11 cellular contexts compared by ENCODE assay signal in genomic region chr1:210262167-210262896, GRCh38. TPM values are rescaled to one million over a fixed set of nuclear protein-coding genes. Genes with fewer than 3 reads are reported as not detected.
A peak's percentile ranks its signal among the peaks of the same experiment; 100 is the strongest.
DNase-seq lines count a peak whose midpoint lies in the region; ATAC-seq and TF ChIP-seq lines count a peak whose summit lies in the region.
"Had no signal": no experiment of that assay in that cellular context is flagged by ENCODE, and none has a peak within 500 bp of the region (broad histone marks: within the 10 kb centered on the region; RNA-seq: fewer than 3 reads in every experiment).

No MANE protein-coding gene starts in this region.

- no peak overlapping the region for H3K4me3 ChIP-seq in BJ (ENCODE audit: low read depth, low read length)
- no peak overlapping the region for H3K4me3 ChIP-seq in gastroesophageal sphincter
- H3K4me3 ChIP-seq in rectal smooth muscle tissue (ENCODE audit: low read length): no peak overlapping the region
- H3K4me3 ChIP-seq in H7 (ENCODE audit: insufficient read depth, low read depth, low read length): no peak overlapping the region
- H3K4me3 ChIP-seq: gastrocnemius medialis had no signal

- H3K9ac ChIP-seq in rectal smooth muscle tissue (ENCODE audit: low read length): no peak overlapping the region

- 0 out of 2 replicates have a peak, but pooled peaks have one; percentile 12 for TF ChIP-seq CTCF in BJ (IDR thresholded peaks at IDR 0.05; ENCODE audit: insufficient read depth, low read depth, low read length)
- no peak for TF ChIP-seq CTCF in gastroesophageal sphincter (IDR thresholded peaks at IDR 0.05)

- DNase-seq in BJ (ENCODE audit: low read depth): peak; percentile 90
- peak; percentile 35 for DNase-seq in SK-MEL-5 (ENCODE audit: low read depth, low spot score)
- DNase-seq in H7: no peak
- DNase-seq in DMS79 (lab: John Stamatoyannopoulos, UW): no peak
- DNase-seq: activated CD4-positive, alpha-beta T cell treated with anti-CD3 and anti-CD28 coated beads, Interleukin-2, amount 10 ng/mL, durations not matched to agents 24 days and 14 days; gastrocnemius medialis; naive thymus-derived CD4-positive, alpha-beta T cell had no signal

- peak overlapping the region; percentile 8 to 75 (median 70) for H3K27ac ChIP-seq in gastroesophageal sphincter
- H3K27ac ChIP-seq in rectal smooth muscle tissue (ENCODE audit: low read depth, low read length): peak overlapping the region; percentile 67
- H3K27ac ChIP-seq: gastrocnemius medialis had no signal

- in situ Hi-C loops in SK-MEL-5 (cut with HindIII; ENCODE audit: low pct_unique_long_range_greater_than_20kb, low sequenced_read_pairs): no loop called here

- H3K9me3 ChIP-seq in gastroesophageal sphincter: no peaks in the 10 kb centered on the region
- H3K9me3 ChIP-seq: gastrocnemius medialis had no signal

- CTCF ChIA-PET in BJ (lab: Yijun Ruan, JAX): interaction anchor here (1.0 to 1.9 kb wide), 5 partner anchors 10 to 49 kb away, joined by 3 to 5 read pairs (median 4); no protein-coding TSS in a partner anchor

- peaks cover 0 to 83% (median 18%) of the 10 kb centered on the region in 3 donors for H3K4me1 ChIP-seq in gastroesophageal sphincter
- H3K4me1 ChIP-seq in rectal smooth muscle tissue (ENCODE audit: control insufficient read depth, insufficient read depth, low read length): peaks cover 27% of the 10 kb centered on the region

- H3K27me3 ChIP-seq in BJ (ENCODE audit: control insufficient read depth, insufficient read depth, low read length) (no peaks in the 10 kb centered on the region), gastroesophageal sphincter (no peaks in the 10 kb centered on the region), rectal smooth muscle tissue (ENCODE audit: control insufficient read depth, insufficient read depth, low read length) (no peaks in the 10 kb centered on the region), H7 (ENCODE audit: control insufficient read depth, insufficient read depth, low read length) (no peaks in the 10 kb centered on the region)
- H3K27me3 ChIP-seq: gastrocnemius medialis had no signal

- H3K36me3 ChIP-seq in BJ (ENCODE audit: control insufficient read depth, insufficient read depth, low read length): no peaks in the 10 kb centered on the region
- no peaks in the 10 kb centered on the region for H3K36me3 ChIP-seq in gastroesophageal sphincter
- no peaks in the 10 kb centered on the region for H3K36me3 ChIP-seq in rectal smooth muscle tissue (ENCODE audit: control insufficient read depth, insufficient read depth, low read length)
- no peaks in the 10 kb centered on the region for H3K36me3 ChIP-seq in H7 (replicated peaks; ENCODE audit: control insufficient read depth, insufficient read depth, low read length)
- H3K36me3 ChIP-seq: gastrocnemius medialis had no signal

- no peak for TF ChIP-seq EP300 in gastroesophageal sphincter (IDR thresholded peaks at IDR 0.05)

- TF ChIP-seq POLR2A in gastroesophageal sphincter (IDR thresholded peaks at IDR 0.05): no peak

- WGBS in gastroesophageal sphincter (ENCODE audit: low coverage in 1 of 2), 2 donors: 4 to 11% methylated on average over 6 of the region's 8 CpGs

- ATAC-seq in gastroesophageal sphincter (peak; percentile 53), HG03097 (IDR thresholded peaks at IDR 0.05; ENCODE audit: low FRiP score, unreplicated experiment) (no peak), HG02938 (IDR thresholded peaks at IDR 0.05; ENCODE audit: unreplicated experiment) (no peak)
- ATAC-seq: gastrocnemius medialis; naive thymus-derived CD4-positive, alpha-beta T cell had no signal

- POLR2A ChIA-PET in BJ (lab: Charles Lee): interaction anchor here (1.5 kb wide), 2 partner anchors 30 to 33 kb away, joined by 4 to 14 read pairs; no protein-coding TSS in a partner anchor

RNA-seq across cellular contexts. Expression of gene SERTAD4, which starts 29.7 kb away (rescaled TPM):
- polyA plus RNA-seq in BJ (2011; rRNA removed): 6.2 and 8.7 TPM in 2 replicates
- polyA minus RNA-seq in BJ (2011; rRNA and poly(A)+ RNA removed): 1.9 and 3.4 TPM in 2 replicates
- 2.5 and 2.7 TPM in 2 replicates for total RNA-seq in SK-MEL-5 (2014; rRNA removed; shearing (Covaris generic))
- 3.0 and 4.6 TPM in 2 replicates for polyA plus RNA-seq in SK-MEL-5 (2015; cell fraction: cytosol; rRNA removed)
- polyA plus RNA-seq in SK-MEL-5 (2015; cell fraction: nucleus; rRNA removed): 4.1 and 6.3 TPM in 2 replicates
- total RNA-seq in gastroesophageal sphincter: 1 to 10 TPM; 2.9 to 3.3 (median 3.0) TPM
- total RNA-seq in H7 (2014; rRNA removed; shearing (Covaris generic)): 8.7 and 12.0 TPM in 2 replicates
- total RNA-seq: activated CD4-positive, alpha-beta T cell treated with anti-CD3 and anti-CD28 coated beads, Interleukin-2, amount 10 ng/mL, durations not matched to agents 24 days and 14 days; naive thymus-derived CD4-positive, alpha-beta T cell had no signal
- polyA plus RNA-seq: naive thymus-derived CD4-positive, alpha-beta T cell had no signal

Comparison
In these comparisons a context has a peak if more than half of its experiments do, and no peak if none do; other contexts are left out.
1. DNase-seq: peak in BJ (single experiment) and SK-MEL-5 (single experiment); none in H7 (single experiment) and DMS79 (single experiment).